In the genomic region with DNA sequence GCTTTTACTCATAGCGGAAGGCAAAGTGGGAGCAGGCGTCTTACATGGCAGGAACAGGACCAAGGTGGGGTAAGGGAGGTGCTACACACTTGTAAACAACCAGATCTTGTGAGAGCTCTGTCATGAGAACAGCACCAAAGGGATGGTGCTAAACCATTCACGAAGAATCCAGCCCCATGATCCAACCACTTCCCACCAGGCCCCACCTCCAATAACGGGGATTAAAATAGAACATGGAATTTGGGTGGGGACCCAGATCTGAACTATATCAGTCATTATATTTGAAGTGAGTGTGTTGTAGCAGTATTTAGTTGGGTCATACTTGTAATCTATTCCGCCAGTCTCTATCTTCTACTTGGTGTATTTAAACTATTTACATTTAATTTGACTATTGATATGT, we compare ENCODE assay signal across 19 cellular contexts.
DNase-seq lines count a peak whose midpoint lies in the region; TF ChIP-seq lines count a peak whose summit lies in the region.
"Had no signal": no experiment of that assay in that cellular context is flagged by ENCODE, and none has a peak within 500 bp of the region (broad histone marks: within the 10 kb centered on the region; RNA-seq: fewer than 3 reads in every experiment).

No MANE protein-coding gene starts in this region.

- H3K9me3 Mint-ChIP-seq in endodermal cell: peaks cover 14% of the 10 kb centered on the region

- intact Hi-C loops in colonic mucosa (cut with DNase I): no loop called here
- intact Hi-C loops in vagina (cut with DNase I): no loop called here

- H3K36me3 Mint-ChIP-seq in endodermal cell (ENCODE audit: low read depth): no peaks in the 10 kb centered on the region
- H3K36me3 Mint-ChIP-seq: CD4-positive, CD25-positive, alpha-beta regulatory T cell; CD8-positive, alpha-beta T cell had no signal

- peaks cover 14% of the 10 kb centered on the region for H3K27me3 Mint-ChIP-seq in endodermal cell (ENCODE audit: insufficient read depth)

- H3K27ac Mint-ChIP-seq in endodermal cell: no peak overlapping the region
- H3K27ac Mint-ChIP-seq: B cell; CD4-positive, CD25-positive, alpha-beta regulatory T cell; CD8-positive, alpha-beta T cell; GM23338; H9 had no signal

- no peak overlapping the region for H3K4me3 Mint-ChIP-seq in endodermal cell
- H3K4me3 Mint-ChIP-seq: B cell; CD4-positive, CD25-positive, alpha-beta regulatory T cell; CD8-positive, alpha-beta T cell; GM23338; H9 had no signal

- peaks cover 16% of the 10 kb centered on the region for H3K4me1 Mint-ChIP-seq in endodermal cell
- H3K4me1 Mint-ChIP-seq: B cell; CD4-positive, CD25-positive, alpha-beta regulatory T cell had no signal

- H3K9ac ChIP-seq in colonic mucosa (ENCODE audit: low read depth in 2 of 2, low read length in 2 of 2): no peak overlapping the region
- H3K9ac ChIP-seq in endodermal cell (ENCODE audit: extremely low read depth, low read length, poor library complexity, severe bottlenecking): no peak overlapping the region
- H3K9ac ChIP-seq: BLaER1 had no signal

- no peaks in the 10 kb centered on the region for H3K27me3 ChIP-seq in colonic mucosa
- peaks cover 7% of the 10 kb centered on the region for H3K27me3 ChIP-seq in endodermal cell (ENCODE audit: control insufficient read depth, insufficient read depth, low read length, poor library complexity, severe bottlenecking)
- no peaks in the 10 kb centered on the region for H3K27me3 ChIP-seq in vagina

- H3K4me1 ChIP-seq in colonic mucosa (no peaks in the 10 kb centered on the region), endodermal cell (ENCODE audit: control insufficient read depth, insufficient read depth, low read length) (peaks cover 10% of the 10 kb centered on the region), vagina (no peaks in the 10 kb centered on the region)
- H3K4me1 ChIP-seq: Caco-2 had no signal

- DNase-seq in colonic mucosa (peak; percentile 6), endodermal cell (peak; percentile 13), myocyte (ENCODE audit: low read depth) (peak; percentile 66), vagina (ENCODE audit: extremely low spot score in 2 of 2) (peak; percentile 27 to 28), SIG-M5 treated with dmso at 0.1 percent for 504 hours (lab: John Stamatoyannopoulos, UW; ENCODE audit: unreplicated experiment) (no peak), Ammon's horn (ENCODE audit: low spot score) (no peak)
- DNase-seq in activated CD4-positive, alpha-beta T cell treated with anti-CD3 and anti-CD28 coated beads for 4 hours: no peak
- DNase-seq: Caco-2; CD4-positive, CD25-positive, alpha-beta regulatory T cell; DMS79; EL; GDM1; H9 had no signal

- TF ChIP-seq POLR2A in vagina (IDR thresholded peaks at IDR 0.05): no peak

- no peak for TF ChIP-seq CTCF in colonic mucosa (IDR thresholded peaks at IDR 0.05)
- TF ChIP-seq CTCF in endodermal cell (conservative IDR thresholded peaks at IDR 0.05): no peak
- TF ChIP-seq CTCF in vagina (IDR thresholded peaks at IDR 0.05): no peak

- H3K9me3 ChIP-seq in colonic mucosa (no peaks in the 10 kb centered on the region), endodermal cell (ENCODE audit: control insufficient read depth, low read length) (peaks cover 4% of the 10 kb centered on the region), vagina (no peaks in the 10 kb centered on the region)

- 94 to 100% methylated on average over 1 to 5 of the region's 5 CpGs for WGBS in endodermal cell (ENCODE audit: insufficient coverage in 1 of 2, insufficient read length in 1 of 2), 2 experiments

- H3K27ac ChIP-seq in colonic mucosa (no peak overlapping the region), endodermal cell (ENCODE audit: low read depth, low read length) (no peak overlapping the region), vagina (no peak overlapping the region)
- H3K27ac ChIP-seq: BLaER1, C4-2B had no signal

- no peaks in the 10 kb centered on the region for H3K36me3 ChIP-seq in colonic mucosa
- H3K36me3 ChIP-seq in endodermal cell (ENCODE audit: control insufficient read depth, insufficient read depth, low read length): no peaks in the 10 kb centered on the region
- H3K36me3 ChIP-seq in vagina: no peaks in the 10 kb centered on the region
- H3K36me3 ChIP-seq: BLaER1 had no signal

- H3K4me3 ChIP-seq in colonic mucosa: no peak overlapping the region
- H3K4me3 ChIP-seq in endodermal cell (ENCODE audit: low read length): no peak overlapping the region
- no peak overlapping the region for H3K4me3 ChIP-seq in vagina
- H3K4me3 ChIP-seq: BLaER1, GM12878, GM23338 had no signal

Comparison
In these comparisons a context has a peak if more than half of its experiments do, and no peak if none do; other contexts are left out.
1. DNase-seq: peak in colonic mucosa (single experiment), endodermal cell (single experiment), myocyte (single experiment) and vagina (2 of 2); none in SIG-M5 treated with dmso at 0.1 percent for 504 hours (single experiment), Ammon's horn (single experiment) and activated CD4-positive, alpha-beta T cell treated with anti-CD3 and anti-CD28 coated beads for 4 hours (0 of 2).